In the genomic region with DNA sequence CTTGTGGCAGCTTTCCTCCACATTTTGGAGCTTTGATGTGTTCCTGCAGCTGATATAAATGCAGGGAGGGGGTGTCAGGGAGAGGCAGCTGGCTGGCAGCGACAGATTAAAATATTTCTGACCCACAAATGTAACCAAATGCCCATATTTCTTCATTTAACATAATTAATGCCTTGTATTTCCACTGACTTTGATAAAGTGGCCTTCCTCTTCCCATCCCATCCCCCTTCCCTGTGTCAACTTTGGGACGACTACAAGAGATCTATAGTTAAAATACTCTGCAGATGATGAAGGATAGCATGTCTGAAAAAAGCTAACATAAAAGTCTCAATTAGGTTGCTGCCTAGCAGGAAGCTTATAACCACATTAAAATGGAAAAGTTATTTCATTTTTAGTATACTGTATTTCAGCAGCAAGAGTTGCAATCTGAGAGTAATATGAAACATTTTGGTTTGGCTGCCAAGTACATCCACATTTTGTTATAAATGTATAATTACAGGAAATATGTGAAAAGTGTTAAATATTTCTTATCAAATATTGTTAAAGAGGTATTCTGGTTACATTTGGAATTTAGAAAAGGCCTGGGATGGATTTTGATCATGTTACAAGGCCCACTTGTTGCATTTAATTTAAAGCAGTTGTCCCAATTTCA, we compare ENCODE assay signal across 29 cellular contexts.
A peak's percentile ranks its signal among the peaks of the same experiment; 100 is the strongest.
DNase-seq lines count a peak whose midpoint lies in the region; ATAC-seq and TF ChIP-seq lines count a peak whose summit lies in the region.
"Had no signal": no experiment of that assay in that cellular context is flagged by ENCODE, and none has a peak within 500 bp of the region (broad histone marks: within the 10 kb centered on the region; RNA-seq: fewer than 3 reads in every experiment).

No MANE protein-coding gene starts in this region.

- 40 to 80% methylated on average over 1 to 2 of the region's 2 CpGs for WGBS in transverse colon (ENCODE audit: low coverage in 1 of 2), 2 donors

- no peak for TF ChIP-seq POLR2A in transverse colon (IDR thresholded peaks at IDR 0.05)

- intact Hi-C loops in naive thymus-derived CD4-positive, alpha-beta T cell (cut with micrococcal nuclease) = no loop called here
- intact Hi-C loops in activated CD4-positive, alpha-beta memory T cell treated with anti-CD3 and anti-CD28 coated beads for 36 hours (cut with micrococcal nuclease) = no loop called here
- intact Hi-C loops in transverse colon (cut with DNase I; ENCODE audit: low total_unique reads) = no loop called here

- H3K4me3 ChIP-seq in adipocyte (ENCODE audit: low read length) (no peak overlapping the region), transverse colon (no peak overlapping the region)
- no peak overlapping the region for H3K4me3 ChIP-seq in naive thymus-derived CD4-positive, alpha-beta T cell (ENCODE audit: low read length)
- H3K4me3 ChIP-seq: heart right ventricle, skin epidermis had no signal

- peaks cover 23% of the 10 kb centered on the region for H3K4me1 ChIP-seq in adipocyte (ENCODE audit: control insufficient read depth, insufficient read depth, low read length)
- peaks cover 0 to 14% of the 10 kb centered on the region in 2 donors for H3K4me1 ChIP-seq in naive thymus-derived CD4-positive, alpha-beta T cell (ENCODE audit: control insufficient read depth in 2 of 2, insufficient read depth in 2 of 2, low read length in 2 of 2)
- peaks cover 0 to 10% (median 2%) of the 10 kb centered on the region in 4 donors for H3K4me1 ChIP-seq in transverse colon
- H3K4me1 ChIP-seq: foreskin keratinocyte had no signal

- no peak overlapping the region for H3K27ac ChIP-seq in naive thymus-derived CD4-positive, alpha-beta T cell (ENCODE audit: low read depth, low read length)
- H3K27ac ChIP-seq in transverse colon = no peak overlapping the region
- H3K27ac ChIP-seq: foreskin keratinocyte, skin epidermis, VCaP had no signal

- DNase-seq in COLO829 (ENCODE audit: low spot score) (peak; percentile 26), NCI-H69 (lab: John Stamatoyannopoulos, UW) (peak; percentile 84), adipocyte (ENCODE audit: low read depth) (peak; percentile 46), GM10248 (ENCODE audit: extremely low spot score) (no peak), transverse colon (no peak), DMS53 (lab: John Stamatoyannopoulos, UW) (no peak)
- DNase-seq in naive thymus-derived CD4-positive, alpha-beta T cell = peak in 2 of 9 donors; percentile 2 to 4
- DNase-seq in activated CD4-positive, alpha-beta memory T cell treated with anti-CD3 and anti-CD28 coated beads for 36 hours = no peak
- DNase-seq: ACHN; activated CD4-positive, alpha-beta T cell treated with anti-CD3 and anti-CD28 coated beads, Interleukin-2, amount 10 ng/mL, durations not matched to agents 24 days and 14 days; activated naive CD4-positive, alpha-beta T cell treated with anti-CD3 and anti-CD28 coated beads, Interleukin-2, amount 50 U/mL, for 16 hours; C1 segment of cervical spinal cord; Calu3; effector CD4-positive, alpha-beta T cell; foreskin keratinocyte; heart right ventricle; KG1; left colon; mesendoderm; naive B cell; NCI-H1436; NCI-H2171 treated with DMSO at 0.1 percent for 48 hours; NCI-H524 treated with DMSO at 0.1 percent for 48 hours; RPMI8226; stimulated activated CD4-positive, alpha-beta T cell treated with anti-CD3 and anti-CD28 coated beads, Interleukin-2, amount 100 ng/mL, for 24 hours; substantia nigra had no signal

- ATAC-seq in naive thymus-derived CD4-positive, alpha-beta T cell = no peak
- ATAC-seq: foreskin keratinocyte, heart right ventricle, left colon had no signal

- no peak for TF ChIP-seq CTCF in GM10248 (IDR thresholded peaks at IDR 0.05; ENCODE audit: control extremely low read depth, extremely low read depth, low read depth, missing control alignments)
- TF ChIP-seq CTCF in transverse colon (IDR thresholded peaks at IDR 0.05) = no peak

- POLR2A ChIA-PET in naive thymus-derived CD4-positive, alpha-beta T cell (lab: Charles Lee) = no interaction called here
- POLR2A ChIA-PET in GM10248 (lab: Yijun Ruan, JAX) = no interaction called here
- POLR2A ChIA-PET in activated CD4-positive, alpha-beta memory T cell treated with anti-CD3 and anti-CD28 coated beads for 36 hours (lab: Charles Lee) = no interaction called here

- H3K36me3 ChIP-seq in adipocyte (ENCODE audit: control insufficient read depth, insufficient read depth, low read length, severe bottlenecking) (no peaks in the 10 kb centered on the region), transverse colon (no peaks in the 10 kb centered on the region)
- no peaks in the 10 kb centered on the region for H3K36me3 ChIP-seq in naive thymus-derived CD4-positive, alpha-beta T cell (ENCODE audit: control insufficient read depth in 2 of 3, insufficient read depth in 3 of 3, low read length in 3 of 3)
- H3K36me3 ChIP-seq: heart right ventricle had no signal

- peak overlapping the region in 1 of 9 donors; percentile 7 for H3K27ac Mint-ChIP-seq in naive thymus-derived CD4-positive, alpha-beta T cell
- no peak overlapping the region for H3K27ac Mint-ChIP-seq in activated CD4-positive, alpha-beta memory T cell treated with anti-CD3 and anti-CD28 coated beads for 36 hours
- H3K27ac Mint-ChIP-seq: activated CD4-positive, alpha-beta T cell treated with anti-CD3 and anti-CD28 coated beads, Interleukin-2, amount 10 ng/mL, durations not matched to agents 24 days and 14 days; activated T-helper 1 cell treated with anti-CD3 and anti-CD28 coated beads, Interleukin-12 subunit alpha, Interleukin-12 subunit beta, Interleukin-2, Interleukin-4 antibody, amounts not matched to agents 30 ng/mL and 10 ng/mL and 1 ng/mL, durations not matched to agents 14 hours and 24 hours and 36 hours; naive B cell had no signal

- no peak for TF ChIP-seq EP300 in transverse colon (IDR thresholded peaks at IDR 0.05; ENCODE audit: low read depth)

- peaks cover 0 to 13% (median 7%) of the 10 kb centered on the region in 5 donors for H3K36me3 Mint-ChIP-seq in naive thymus-derived CD4-positive, alpha-beta T cell
- H3K36me3 Mint-ChIP-seq in activated CD4-positive, alpha-beta memory T cell treated with anti-CD3 and anti-CD28 coated beads for 36 hours = peaks cover 4% of the 10 kb centered on the region

- H3K27me3 ChIP-seq in adipocyte (replicated peaks; ENCODE audit: control insufficient read depth, insufficient read depth, low read length) = no peaks in the 10 kb centered on the region
- no peaks in the 10 kb centered on the region for H3K27me3 ChIP-seq in naive thymus-derived CD4-positive, alpha-beta T cell (ENCODE audit: control insufficient read depth in 2 of 2, insufficient read depth in 2 of 2, low read length in 2 of 2)
- H3K27me3 ChIP-seq in transverse colon = no peaks in the 10 kb centered on the region
- H3K27me3 ChIP-seq: foreskin keratinocyte, heart right ventricle had no signal

- in situ Hi-C loops in transverse colon (cut with MboI; ENCODE audit: low pct_ligation_motif_present in 1 of 4, low pct_unique_long_range_greater_than_20kb in 1 of 4, low sequenced_read_pairs in 3 of 4) = no loop called here

- H3K9ac ChIP-seq in adipocyte (ENCODE audit: low read length) = no peak overlapping the region

- H3K9me3 ChIP-seq in adipocyte (ENCODE audit: control insufficient read depth, low read length) = no peaks in the 10 kb centered on the region
- peaks cover 0 to 6% (median 0%) of the 10 kb centered on the region in 3 experiments for H3K9me3 ChIP-seq in naive thymus-derived CD4-positive, alpha-beta T cell (ENCODE audit: control insufficient read depth in 2 of 3, low read length in 3 of 3)
- H3K9me3 ChIP-seq in transverse colon = no peaks in the 10 kb centered on the region

- H3K4me1 Mint-ChIP-seq in naive thymus-derived CD4-positive, alpha-beta T cell = peaks cover 10 to 36% (median 31%) of the 10 kb centered on the region in 7 donors
- peaks cover 23% of the 10 kb centered on the region for H3K4me1 Mint-ChIP-seq in activated CD4-positive, alpha-beta memory T cell treated with anti-CD3 and anti-CD28 coated beads for 36 hours (ENCODE audit: low read depth)

- peaks cover 2 to 10% (median 5%) of the 10 kb centered on the region in 11 donors for H3K9me3 Mint-ChIP-seq in naive thymus-derived CD4-positive, alpha-beta T cell
- H3K9me3 Mint-ChIP-seq in activated CD4-positive, alpha-beta memory T cell treated with anti-CD3 and anti-CD28 coated beads for 36 hours = peaks cover 7% of the 10 kb centered on the region
- H3K9me3 Mint-ChIP-seq: activated CD4-positive, alpha-beta T cell treated with anti-CD3 and anti-CD28 coated beads, Interleukin-2, amount 10 ng/mL, durations not matched to agents 24 days and 14 days had no signal

- H3K4me3 Mint-ChIP-seq in naive thymus-derived CD4-positive, alpha-beta T cell = peak overlapping the region in 8 of 10 donors; percentile 16 to 76 (median 52)
- H3K4me3 Mint-ChIP-seq in activated CD4-positive, alpha-beta memory T cell treated with anti-CD3 and anti-CD28 coated beads for 36 hours = no peak overlapping the region
- H3K4me3 Mint-ChIP-seq: activated CD4-positive, alpha-beta T cell treated with anti-CD3 and anti-CD28 coated beads, Interleukin-2, amount 10 ng/mL, durations not matched to agents 24 days and 14 days; activated T-helper 1 cell treated with anti-CD3 and anti-CD28 coated beads, Interleukin-12 subunit alpha, Interleukin-12 subunit beta, Interleukin-2, Interleukin-4 antibody, amounts not matched to agents 30 ng/mL and 10 ng/mL and 1 ng/mL, durations not matched to agents 14 hours and 24 hours and 36 hours; naive B cell had no signal

- CTCF ChIA-PET in naive thymus-derived CD4-positive, alpha-beta T cell (lab: Charles Lee) = no interaction called here
- CTCF ChIA-PET in GM10248 (lab: Yijun Ruan, JAX) = no interaction called here
- CTCF ChIA-PET in activated CD4-positive, alpha-beta memory T cell treated with anti-CD3 and anti-CD28 coated beads for 36 hours (lab: Charles Lee) = no interaction called here

- H3K27me3 Mint-ChIP-seq in naive thymus-derived CD4-positive, alpha-beta T cell = peaks cover 0 to 4% (median 0%) of the 10 kb centered on the region in 5 donors
- no peaks in the 10 kb centered on the region for H3K27me3 Mint-ChIP-seq in activated CD4-positive, alpha-beta memory T cell treated with anti-CD3 and anti-CD28 coated beads for 36 hours
- H3K27me3 Mint-ChIP-seq: naive B cell had no signal

Comparison
In these comparisons a context has a peak if more than half of its experiments do, and no peak if none do; other contexts are left out.
1. DNase-seq: peak in COLO829 (single experiment), NCI-H69 (single experiment) and adipocyte (single experiment); none in GM10248 (single experiment), activated CD4-positive, alpha-beta memory T cell treated with anti-CD3 and anti-CD28 coated beads for 36 hours (single experiment), transverse colon (single experiment) and DMS53 (single experiment).